In genomic region chr2:216664593-216665034, GRCh38 we compare ENCODE assay signal across 9 cellular contexts. TPM values are rescaled to one million over a fixed set of nuclear protein-coding genes. Genes with fewer than 3 reads are reported as not detected.
A peak's percentile ranks its signal among the peaks of the same experiment; 100 is the strongest.
DNase-seq lines count a peak whose midpoint lies in the region; ATAC-seq and TF ChIP-seq lines count a peak whose summit lies in the region.
"Had no signal": no experiment of that assay in that cellular context is flagged by ENCODE, and none has a peak within 500 bp of the region (broad histone marks: within the 10 kb centered on the region; RNA-seq: fewer than 3 reads in every experiment).

No MANE protein-coding gene starts in this region.

- H3K36me3 Mint-ChIP-seq in activated naive CD8-positive, alpha-beta T cell treated with anti-CD3 and anti-CD28 coated beads, Interleukin-2, amount 50 U/mL, for 24 hours (ENCODE audit: low read depth), result no peaks in the 10 kb centered on the region
- no peaks in the 10 kb centered on the region for H3K36me3 Mint-ChIP-seq in activated naive CD8-positive, alpha-beta T cell treated with anti-CD3 and anti-CD28 coated beads for 36 hours
- H3K36me3 Mint-ChIP-seq: CD8-positive, alpha-beta memory T cell had no signal

- no peak overlapping the region for H3K4me2 ChIP-seq in OCI-LY1 (ENCODE audit: low read length)

- peak; percentile 14 for ATAC-seq in activated naive CD8-positive, alpha-beta T cell treated with anti-CD3 and anti-CD28 coated beads, Interleukin-2, amount 50 U/mL, for 24 hours

- no peak overlapping the region for H3K27ac Mint-ChIP-seq in activated naive CD8-positive, alpha-beta T cell treated with anti-CD3 and anti-CD28 coated beads, Interleukin-2, amount 50 U/mL, for 24 hours
- no peak overlapping the region for H3K27ac Mint-ChIP-seq in activated naive CD8-positive, alpha-beta T cell treated with anti-CD3 and anti-CD28 coated beads for 36 hours
- H3K27ac Mint-ChIP-seq: CD8-positive, alpha-beta memory T cell had no signal

- no peaks in the 10 kb centered on the region for H3K4me1 Mint-ChIP-seq in activated naive CD8-positive, alpha-beta T cell treated with anti-CD3 and anti-CD28 coated beads, Interleukin-2, amount 50 U/mL, for 24 hours
- H3K4me1 Mint-ChIP-seq in activated naive CD8-positive, alpha-beta T cell treated with anti-CD3 and anti-CD28 coated beads for 36 hours, result no peaks in the 10 kb centered on the region
- H3K4me1 Mint-ChIP-seq: CD8-positive, alpha-beta memory T cell had no signal

- no peak overlapping the region for H3K9ac ChIP-seq in OCI-LY1 (ENCODE audit: low read length)

- H3K27ac ChIP-seq in OCI-LY1 (ENCODE audit: low read depth, low read length, poor library complexity, severe bottlenecking), result no peak overlapping the region
- peak overlapping the region; percentile 55 to 70 (median 66) for H3K27ac ChIP-seq in esophagus muscularis mucosa (replicated peaks in 1 of 4)
- peak overlapping the region; percentile 9 to 43 for H3K27ac ChIP-seq in tibial artery

- intact Hi-C loops in esophagus muscularis mucosa (cut with DNase I), result no loop called here
- intact Hi-C loops in tibial artery (cut with DNase I; ENCODE audit: low total_unique reads), result loop anchor here (2.0 kb wide), 1 partner anchor 144 kb away; no protein-coding TSS in a partner anchor

- no peak overlapping the region for H2AFZ ChIP-seq in OCI-LY1 (ENCODE audit: low read length)

- H4K20me1 ChIP-seq in OCI-LY1 (ENCODE audit: insufficient read depth, low read length), result no peaks in the 10 kb centered on the region

- H3K27me3 Mint-ChIP-seq in activated naive CD8-positive, alpha-beta T cell treated with anti-CD3 and anti-CD28 coated beads, Interleukin-2, amount 50 U/mL, for 24 hours, result peaks cover 5% of the 10 kb centered on the region
- H3K27me3 Mint-ChIP-seq in activated naive CD8-positive, alpha-beta T cell treated with anti-CD3 and anti-CD28 coated beads for 36 hours, result no peaks in the 10 kb centered on the region

- TF ChIP-seq POLR2A in esophagus muscularis mucosa (IDR thresholded peaks at IDR 0.05; ENCODE audit: low read depth), result no peak

- WGBS in esophagus muscularis mucosa, result 65% methylated on average over 6 of the region's 6 CpGs

- H3K27me3 ChIP-seq in OCI-LY1 (ENCODE audit: insufficient read depth, low read length) (no peaks in the 10 kb centered on the region), esophagus muscularis mucosa (no peaks in the 10 kb centered on the region), tibial artery (no peaks in the 10 kb centered on the region)

- TF ChIP-seq CTCF in OCI-LY1 (IDR thresholded peaks at IDR 0.05; ENCODE audit: low read length), result 0 out of 2 replicates have a peak, but pooled peaks have one; percentile 15
- no peak for TF ChIP-seq CTCF in esophagus muscularis mucosa (IDR thresholded peaks at IDR 0.05)
- TF ChIP-seq CTCF in tibial artery (IDR thresholded peaks at IDR 0.05), result no peak

- H3K36me3 ChIP-seq in OCI-LY1 (ENCODE audit: insufficient read depth, low read length) (no peaks in the 10 kb centered on the region), esophagus muscularis mucosa (peaks cover 0 to 38% (median 34%) of the 10 kb centered on the region in 4 donors), tibial artery (peaks cover 8 to 40% (median 35%) of the 10 kb centered on the region in 3 donors)

- H3K9me3 ChIP-seq in OCI-LY1 (ENCODE audit: low read length) (no peaks in the 10 kb centered on the region), esophagus muscularis mucosa (no peaks in the 10 kb centered on the region), tibial artery (no peaks in the 10 kb centered on the region)

- H3K9me3 Mint-ChIP-seq in activated naive CD8-positive, alpha-beta T cell treated with anti-CD3 and anti-CD28 coated beads, Interleukin-2, amount 50 U/mL, for 24 hours, result no peaks in the 10 kb centered on the region
- no peaks in the 10 kb centered on the region for H3K9me3 Mint-ChIP-seq in activated naive CD8-positive, alpha-beta T cell treated with anti-CD3 and anti-CD28 coated beads for 36 hours
- H3K9me3 Mint-ChIP-seq: CD8-positive, alpha-beta memory T cell had no signal

- H3K4me1 ChIP-seq in OCI-LY1 (ENCODE audit: insufficient read depth, low read length, severe bottlenecking) (no peaks in the 10 kb centered on the region), esophagus muscularis mucosa (peaks cover 19 to 37% (median 25%) of the 10 kb centered on the region in 4 donors), tibial artery (peaks cover 0 to 27% (median 16%) of the 10 kb centered on the region in 4 donors)

- no peaks in the 10 kb centered on the region for H3F3A ChIP-seq in OCI-LY1 (ENCODE audit: insufficient read depth, low read length)

- H3K79me2 ChIP-seq in OCI-LY1 (ENCODE audit: insufficient read depth, low read length), result no peaks in the 10 kb centered on the region

- H3K4me3 ChIP-seq in OCI-LY1 (ENCODE audit: low read depth, low read length, poor library complexity, severe bottlenecking), result no peak overlapping the region
- H3K4me3 ChIP-seq in esophagus muscularis mucosa, result no peak overlapping the region
- H3K4me3 ChIP-seq in tibial artery, result no peak overlapping the region

- DNase-seq in activated naive CD8-positive, alpha-beta T cell treated with anti-CD3 and anti-CD28 coated beads, Interleukin-2, amount 50 U/mL, for 24 hours, result no peak
- no peak for DNase-seq in activated naive CD8-positive, alpha-beta T cell treated with anti-CD3 and anti-CD28 coated beads for 36 hours
- no peak for DNase-seq in esophagus muscularis mucosa (ENCODE audit: extremely low spot score)
- no peak for DNase-seq in tibial artery
- DNase-seq in NCI-H446 treated with DMSO at 0.1 percent for 48 hours (lab: John Stamatoyannopoulos, UW), result no peak
- DNase-seq in activated T-cell treated with anti-CD3 and anti-CD28 coated beads, Interleukin-2, amount 50 U/mL, for 48 hours, result no peak
- no peak for DNase-seq in NCI-H2029 (lab: John Stamatoyannopoulos, UW)

- TF ChIP-seq EP300 in esophagus muscularis mucosa (IDR thresholded peaks at IDR 0.05), result no peak

- H3K4me3 Mint-ChIP-seq in activated naive CD8-positive, alpha-beta T cell treated with anti-CD3 and anti-CD28 coated beads, Interleukin-2, amount 50 U/mL, for 24 hours, result no peak overlapping the region
- no peak overlapping the region for H3K4me3 Mint-ChIP-seq in activated naive CD8-positive, alpha-beta T cell treated with anti-CD3 and anti-CD28 coated beads for 36 hours
- H3K4me3 Mint-ChIP-seq: CD8-positive, alpha-beta memory T cell had no signal

- no peaks in the 10 kb centered on the region for H3K9me2 ChIP-seq in OCI-LY1 (ENCODE audit: low read depth, low read length)

RNA-seq across cellular contexts. Expression of gene IGFBP5, which starts 30.7 kb away (rescaled TPM):
- total RNA-seq in activated naive CD8-positive, alpha-beta T cell treated with anti-CD3 and anti-CD28 coated beads for 36 hours, result not detected
- total RNA-seq in esophagus muscularis mucosa, result 1,000 to 10,000 TPM in 1 of 4 donors, 100 to 1,000 TPM in 3; 547 to 1,471 (median 705) TPM
- total RNA-seq: CD8-positive, alpha-beta memory T cell had no signal

RNA-seq across cellular contexts. Expression of gene IGFBP2, which starts 31.4 kb away (rescaled TPM):
- total RNA-seq in activated naive CD8-positive, alpha-beta T cell treated with anti-CD3 and anti-CD28 coated beads for 36 hours, result 10 to 100 TPM; 38.2 to 39.1 TPM
- total RNA-seq in esophagus muscularis mucosa, result 100 to 1,000 TPM; 188 to 446 (median 280) TPM

Comparison
In these comparisons a context has a peak if more than half of its experiments do, and no peak if none do; other contexts are left out.
1. RNA of gene IGFBP5, which starts 30.7 kb away (total RNA-seq): 547 to 1,471 TPM in esophagus muscularis mucosa; not detected in activated naive CD8-positive, alpha-beta T cell treated with anti-CD3 and anti-CD28 coated beads for 36 hours; every median in the first group is over 100 times any median in the second.
2. RNA of gene IGFBP2, which starts 31.4 kb away (total RNA-seq): 188 to 446 TPM in esophagus muscularis mucosa; 38.2 to 39.1 TPM in activated naive CD8-positive, alpha-beta T cell treated with anti-CD3 and anti-CD28 coated beads for 36 hours; every median in the first group is over 4 times any median in the second.